Comparison of ENCODE assay signal across 25 cellular contexts in the genomic region with DNA sequence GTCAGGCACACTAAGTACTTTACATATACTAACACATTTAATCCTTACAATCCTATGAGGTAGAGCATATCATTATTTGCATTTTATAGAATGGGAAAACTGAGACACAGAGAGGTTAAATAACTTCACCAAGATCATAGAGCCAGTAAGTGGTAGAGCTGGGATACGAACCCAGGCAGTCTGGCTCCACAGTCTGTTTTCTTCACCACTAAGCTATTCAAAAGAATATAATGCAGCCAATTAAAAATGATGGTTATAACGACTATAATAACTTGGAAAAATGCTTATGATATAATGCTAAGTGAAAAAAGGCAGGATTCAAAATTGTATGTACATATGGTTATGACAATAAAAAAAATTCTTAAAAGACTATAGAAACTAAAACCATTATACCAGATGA. TPM values are rescaled to one million over a fixed set of nuclear protein-coding genes. Genes with fewer than 3 reads are reported as not detected.
DNase-seq lines count a peak whose midpoint lies in the region; ATAC-seq, FAIRE-seq and TF ChIP-seq lines count a peak whose summit lies in the region.
"Had no signal": no experiment of that assay in that cellular context is flagged by ENCODE, and none has a peak within 500 bp of the region (broad histone marks: within the 10 kb centered on the region; RNA-seq: fewer than 3 reads in every experiment).

No MANE protein-coding gene starts in this region.

- H3K9ac ChIP-seq in GM23248, result no peak overlapping the region
- H3K9ac ChIP-seq in K562 (ENCODE audit: insufficient read depth in 1 of 2, low read depth in 2 of 2, low read length in 2 of 2), result no peak overlapping the region
- H3K9ac ChIP-seq: BLaER1 treated with 17β-estradiol and CSF1 and Interleukin-3, amounts not matched to agents 10 nM and 100 nM had no signal

- H3K4me3 ChIP-seq in GM23248 (no peak overlapping the region), K562 (no peak overlapping the region)
- H3K4me3 ChIP-seq: A549; BLaER1 treated with 17β-estradiol and CSF1 and Interleukin-3, amounts not matched to agents 10 nM and 100 nM; GM12878 had no signal

- H3K4me2 ChIP-seq in GM23248 (ENCODE audit: unreplicated experiment) (no peak overlapping the region), K562 (ENCODE audit: insufficient read depth, low read length) (no peak overlapping the region)
- H3K4me2 ChIP-seq: A549; BLaER1 treated with 17β-estradiol and CSF1 and Interleukin-3, amounts not matched to agents 10 nM and 100 nM had no signal

- no peaks in the 10 kb centered on the region for H3K27me3 ChIP-seq in GM23248 (replicated peaks; ENCODE audit: insufficient read depth)
- H3K27me3 ChIP-seq in K562 (ENCODE audit: control insufficient read depth in 2 of 2, insufficient read depth in 2 of 2, low read length in 2 of 2), result no peaks in the 10 kb centered on the region
- H3K27me3 ChIP-seq in CD4-positive, alpha-beta T cell (ENCODE audit: control insufficient read depth, insufficient read depth, low read length), result no peaks in the 10 kb centered on the region
- H3K27me3 ChIP-seq: BLaER1 treated with 17β-estradiol and CSF1 and Interleukin-3, amounts not matched to agents 10 nM and 100 nM had no signal

- no peaks in the 10 kb centered on the region for H3K9me3 Mint-ChIP-seq in CD4-positive, alpha-beta T cell
- H3K9me3 Mint-ChIP-seq: CD8-positive, alpha-beta memory T cell had no signal

- peaks cover 55% of the 10 kb centered on the region for H3K36me3 ChIP-seq in GM23248 (ENCODE audit: low read depth)
- peaks cover 98% of the 10 kb centered on the region for H3K36me3 ChIP-seq in K562 (ENCODE audit: control insufficient read depth, insufficient read depth, low read length)

- FAIRE-seq in K562 (lab: Jason Lieb, UNC), result no peak
- FAIRE-seq: A549, GM12892, GM18507 had no signal

- H3K27me3 Mint-ChIP-seq in CD4-positive, alpha-beta T cell, result no peaks in the 10 kb centered on the region
- H3K27me3 Mint-ChIP-seq: B cell; CD4-positive, alpha-beta memory T cell; CD8-positive, alpha-beta memory T cell had no signal

- H3K79me2 ChIP-seq in GM23248 (ENCODE audit: insufficient read depth), result peaks cover 8% of the 10 kb centered on the region; the same call in 1 of the 2 replicates
- peaks cover 9% of the 10 kb centered on the region; the same call in 2 of the 3 replicates for H3K79me2 ChIP-seq in K562 (ENCODE audit: control insufficient read depth, insufficient read depth, low read length)

- H3K27ac ChIP-seq in GM23248, result peak overlapping the region; percentile 75; the same call in 1 of the 2 replicates
- H3K27ac ChIP-seq in K562 (ENCODE audit: extremely low read depth, low read depth, low read length), result no peak overlapping the region
- H3K27ac ChIP-seq in CD4-positive, alpha-beta T cell (ENCODE audit: low read depth, low read length), result no peak overlapping the region
- H3K27ac ChIP-seq: 22Rv1; A549; BLaER1 treated with 17β-estradiol and CSF1 and Interleukin-3, amounts not matched to agents 10 nM and 100 nM; C4-2B had no signal

- CTCF ChIA-PET in K562 (lab: Yijun Ruan, JAX; ENCODE audit: low intra/inter-chr PET ratio), result no interaction called here
- CTCF ChIA-PET in CD4-positive, alpha-beta T cell (lab: Charles Lee), result interaction anchor here (0.6 kb wide), 1 partner anchor 108 kb away, joined by 3 read pairs; no protein-coding TSS in a partner anchor

- no peak for TF ChIP-seq EP300 in K562 (IDR thresholded peaks at IDR 0.05; ENCODE audit: low read length)

- 81 to 88% methylated on average over 2 of the region's 2 CpGs for WGBS in GM23248 (ENCODE audit: low coverage in 1 of 2, low lambda C conversion rate in 2 of 2, missing lambda C conversion rate in 2 of 2), 2 experiments
- 86% methylated on average over 2 of the region's 2 CpGs for WGBS in K562 (ENCODE audit: insufficient coverage, low coverage, missing lambda C conversion rate)

- H3K27ac Mint-ChIP-seq in CD4-positive, alpha-beta T cell, result no peak overlapping the region
- H3K27ac Mint-ChIP-seq: B cell; CD4-positive, alpha-beta memory T cell had no signal

- no peak for TF ChIP-seq RAD21 in K562 (CRISPR knock-in tag; conservative IDR thresholded peaks at IDR 0.05 in 1 of 2, IDR thresholded peaks at IDR 0.05 in 1 of 2)

- in situ Hi-C loops in GM23248 (cut with MboI) (no loop called here), K562 (cut with MboI) (no loop called here)

- H3K9me1 ChIP-seq in K562 (ENCODE audit: control insufficient read depth, insufficient read depth, low read length), result no peaks in the 10 kb centered on the region

- H2AFZ ChIP-seq in GM23248 (no peak overlapping the region), K562 (ENCODE audit: low read depth, low read length) (no peak overlapping the region)

- no peak for TF ChIP-seq CTCF in K562 (IDR thresholded peaks at IDR 0.05 in 2 of 3, conservative IDR thresholded peaks at IDR 0.05 in 1 of 3; ENCODE audit: insufficient read depth in 2 of 3, low read depth in 1 of 3, low read length in 3 of 3)
- TF ChIP-seq CTCF in CD4-positive, alpha-beta T cell (IDR thresholded peaks at IDR 0.05), result no peak

- H3K9me3 ChIP-seq in GM23248 (ENCODE audit: low read depth) (no peaks in the 10 kb centered on the region), K562 (replicated peaks; ENCODE audit: control insufficient read depth, insufficient read depth, low read depth, low read length) (no peaks in the 10 kb centered on the region)
- H3K9me3 ChIP-seq in CD4-positive, alpha-beta T cell (ENCODE audit: control insufficient read depth, low read length), result no peaks in the 10 kb centered on the region
- H3K9me3 ChIP-seq: A549; BLaER1 treated with 17β-estradiol and CSF1 and Interleukin-3, amounts not matched to agents 10 nM and 100 nM had no signal

- no peaks in the 10 kb centered on the region for H3K9me2 ChIP-seq in GM23248 (ENCODE audit: insufficient read depth)

- no peak for TF ChIP-seq POLR2A in K562 (conservative IDR thresholded peaks at IDR 0.05)

- intact Hi-C loops in K562 (cut with micrococcal nuclease), result no loop called here
- intact Hi-C loops in CD4-positive, alpha-beta T cell (cut with DNase I, micrococcal nuclease), result loop anchor here in 1 of 2 experiments (10.0 kb wide), 2 partner anchors 56 to 554 kb away; a partner anchor contains a TSS

- H3K4me1 Mint-ChIP-seq in CD4-positive, alpha-beta T cell (ENCODE audit: low read depth), result peaks cover 9% of the 10 kb centered on the region
- H3K4me1 Mint-ChIP-seq: B cell had no signal

- H3K36me3 Mint-ChIP-seq in CD4-positive, alpha-beta T cell (ENCODE audit: low read depth), result peaks cover 91% of the 10 kb centered on the region

- ATAC-seq in K562, result no peak
- ATAC-seq in CD4-positive, alpha-beta T cell (ENCODE audit: poor library complexity), result no peak
- ATAC-seq: A549, GM12878 had no signal

- peaks cover 14% of the 10 kb centered on the region for H3K4me1 ChIP-seq in GM23248 (ENCODE audit: insufficient read depth)
- peaks cover 0 to under 1% of the 10 kb centered on the region in 2 experiments; a peak in 2 of 5 replicates for H3K4me1 ChIP-seq in K562 (replicated peaks in 1 of 2; ENCODE audit: control insufficient read depth in 2 of 2, insufficient read depth in 2 of 2, low read length in 2 of 2)
- H3K4me1 ChIP-seq: A549 had no signal

- H3F3A ChIP-seq in GM23248 (ENCODE audit: insufficient read depth), result peaks cover 19% of the 10 kb centered on the region

- no TSS peak for BruUV-seq in K562 (replicated peaks; lab: Mats Ljungman, UMichigan)

- POLR2A ChIA-PET in K562 (lab: Yijun Ruan, JAX), result interaction anchor here (1.1 to 1.9 kb wide), 3 partner anchors 9 to 36 kb away, joined by 3 to 5 read pairs (median 3); no protein-coding TSS in a partner anchor
- POLR2A ChIA-PET in CD4-positive, alpha-beta T cell (lab: Charles Lee), result no interaction called here

- DNase-seq in GM23248 (no peak), NCI-H69 (lab: John Stamatoyannopoulos, UW) (peak; percentile 30), K562 (ENCODE audit: extremely low read depth in 1 of 4, low spot score in 3 of 4) (no peak), OCI-M2 (lab: John Stamatoyannopoulos, UW; ENCODE audit: unreplicated experiment) (no peak), LoVo (ENCODE audit: low spot score) (no peak)
- no peak for DNase-seq in CD4-positive, alpha-beta T cell
- DNase-seq: AML-193; CD4-positive, alpha-beta memory T cell; CD8-positive, alpha-beta memory T cell; COR-L47; DMS 273 treated with DMSO at 0.1 percent for 48 hours; DMS153; DMS53; DMS79; DND-41; EL; GDM1 had no signal

- no peak overlapping the region for H3K4me3 Mint-ChIP-seq in CD4-positive, alpha-beta T cell
- H3K4me3 Mint-ChIP-seq: B cell; CD4-positive, alpha-beta memory T cell; CD8-positive, alpha-beta memory T cell had no signal

- no peaks in the 10 kb centered on the region for H4K20me1 ChIP-seq in GM23248 (ENCODE audit: insufficient read depth)
- H4K20me1 ChIP-seq in K562 (replicated peaks; ENCODE audit: control insufficient read depth, insufficient read depth, low read length), result no peaks in the 10 kb centered on the region

TF ChIP-seq in K562, 482 proteins besides CTCF, POLR2A, EP300 and RAD21 (continues in another document):
- TF ChIP-seq POLR3A (IDR thresholded peaks at IDR 0.05; ENCODE audit: borderline replicate concordance, extremely low read depth, insufficient read depth, insufficient read length) (peak; percentile 66), RNF2 (IDR thresholded peaks at IDR 0.05) (no peak), TBP (optimal IDR thresholded peaks at IDR 0.05; ENCODE audit: low read depth, low read length) (peak; percentile 28), FOXK2 (conservative IDR thresholded peaks at IDR 0.05 in 1 of 2, IDR thresholded peaks at IDR 0.05 in 1 of 2; ENCODE audit: low read depth in 2 of 2) (no peak)

RNA-seq across cellular contexts. Expression of a gene that starts 7.3 kb away (rescaled TPM):
- total RNA-seq in GM23248 (2014; rRNA removed; shearing (Covaris generic)), result 26.8 and 28.3 TPM in 2 replicates
- polyA plus RNA-seq in GM23248 (2016; fragmentation: Nextera tagmentation; extraction: Ambion mirVana), result 23.2 and 23.3 TPM in 2 replicates
- 140 and 675 TPM in 2 replicates for total RNA-seq in K562 (2011; cell fraction: chromatin; rRNA removed; ENCODE audit: low replicate concordance)
- total RNA-seq in K562 (2011; cell fraction: nucleolus; rRNA removed), result 80.2 and 115 TPM in 2 replicates
- total RNA-seq in K562 (2011; cell fraction: nucleoplasm; rRNA removed), result 243 and 305 TPM in 2 replicates
- 70.9 and 77.6 TPM in 2 replicates for total RNA-seq in K562 (2014; rRNA removed)
- 136 and 149 TPM in 2 replicates for total RNA-seq in K562 (2014; rRNA removed; fragmentation: Illumina TruSeq; extraction: Trizol)
- 116 and 120 TPM in 2 replicates for total RNA-seq in K562 (2015; rRNA removed; fragmentation: Illumina TruSeq; extraction: Trizol)
- total RNA-seq in K562 (2021), result 66.3 and 71.1 TPM in 2 replicates
- polyA plus RNA-seq in K562 (2011; rRNA removed), result 143 and 150 TPM in 2 replicates
- polyA plus RNA-seq in K562 (2011; cell fraction: cytosol; rRNA removed), result 6.6 and 22.6 TPM in 2 replicates
- polyA plus RNA-seq in K562 (2011; cell fraction: nucleus; rRNA removed), result 110 and 238 TPM in 2 replicates
- 51.4 and 58.9 TPM in 2 replicates for polyA plus RNA-seq in K562 (2012)
- polyA plus RNA-seq in K562 (2014; fragmentation: Illumina TruSeq; extraction: Trizol), result 83.6 and 106 TPM in 2 replicates
- polyA plus RNA-seq in K562 (2014; fragmentation: Nextera tagmentation; extraction: Ambion mirVana), result 100 to 1,000 TPM in 1 of 2 experiments, 10 to 100 TPM in 1; 87.1 to 139 TPM
- 88.4 and 107 TPM in 2 replicates for polyA plus RNA-seq in K562 (2014; rRNA removed)
- 168 and 237 TPM in 2 replicates for polyA minus RNA-seq in K562 (2011; rRNA and poly(A)+ RNA removed)
- 23.7 and 28.0 TPM in 2 replicates for polyA minus RNA-seq in K562 (2011; cell fraction: cytosol; rRNA and poly(A)+ RNA removed)
- polyA minus RNA-seq in K562 (2011; cell fraction: nucleus; rRNA and poly(A)+ RNA removed), result 139 and 282 TPM in 2 replicates
- total RNA-seq in CD4-positive, alpha-beta T cell, result 10 to 100 TPM; 92.9 to 96.5 TPM
